ENCODE assay signal across 14 cellular contexts in genomic region chr9:105431413-105432246, GRCh38.
"Had no signal": no experiment of that assay in that cellular context is flagged by ENCODE, and none has a peak within 500 bp of the region (broad histone marks: within the 10 kb centered on the region; RNA-seq: fewer than 3 reads in every experiment).

No MANE protein-coding gene starts in this region.

- DNase-seq: activated CD4-positive, alpha-beta T cell treated with anti-CD3 and anti-CD28 coated beads, Interleukin-2, amount 50 U/mL, for 4 hours; activated gamma-delta T cell treated with Interleukin-2 at 50 U/mL for 16 hours; activated T-cell treated with anti-CD3 and anti-CD28 coated beads for 4 hours; effector memory CD8-positive, alpha-beta T cell; esophagus squamous epithelium; hippocampal formation; mammary epithelial cell; naive thymus-derived CD4-positive, alpha-beta T cell; ovary; stimulated activated CD4-positive, alpha-beta T cell treated with anti-CD3 and anti-CD28 coated beads, Interleukin-12 subunit alpha, Interleukin-12 subunit beta, amount 100 ng/mL, for 4 hours; stimulated activated CD4-positive, alpha-beta T cell treated with anti-CD3 and anti-CD28 coated beads, Interleukin-1b, Interleukin-23, amount 100 ng/mL, for 48 hours; stimulated activated CD8-positive, alpha-beta memory T cell treated with anti-CD3 and anti-CD28 coated beads, Interleukin-4, amount 100 ng/mL, for 48 hours; stimulated activated naive CD4-positive, alpha-beta T cell; tibial artery had no signal

- H3K36me3 ChIP-seq: esophagus squamous epithelium, ovary, tibial artery had no signal

- ATAC-seq: effector memory CD8-positive, alpha-beta T cell; naive thymus-derived CD4-positive, alpha-beta T cell had no signal

- H3K4me1 ChIP-seq: esophagus squamous epithelium, tibial artery had no signal

- H3K27ac ChIP-seq: esophagus squamous epithelium, ovary, tibial artery had no signal

- H3K27me3 ChIP-seq: esophagus squamous epithelium, ovary, tibial artery had no signal

- H3K9me3 ChIP-seq: esophagus squamous epithelium, ovary, tibial artery had no signal

- H3K4me3 ChIP-seq: esophagus squamous epithelium, ovary, tibial artery had no signal
